Comparison of ENCODE assay signal across 18 cellular contexts in the genomic region with DNA sequence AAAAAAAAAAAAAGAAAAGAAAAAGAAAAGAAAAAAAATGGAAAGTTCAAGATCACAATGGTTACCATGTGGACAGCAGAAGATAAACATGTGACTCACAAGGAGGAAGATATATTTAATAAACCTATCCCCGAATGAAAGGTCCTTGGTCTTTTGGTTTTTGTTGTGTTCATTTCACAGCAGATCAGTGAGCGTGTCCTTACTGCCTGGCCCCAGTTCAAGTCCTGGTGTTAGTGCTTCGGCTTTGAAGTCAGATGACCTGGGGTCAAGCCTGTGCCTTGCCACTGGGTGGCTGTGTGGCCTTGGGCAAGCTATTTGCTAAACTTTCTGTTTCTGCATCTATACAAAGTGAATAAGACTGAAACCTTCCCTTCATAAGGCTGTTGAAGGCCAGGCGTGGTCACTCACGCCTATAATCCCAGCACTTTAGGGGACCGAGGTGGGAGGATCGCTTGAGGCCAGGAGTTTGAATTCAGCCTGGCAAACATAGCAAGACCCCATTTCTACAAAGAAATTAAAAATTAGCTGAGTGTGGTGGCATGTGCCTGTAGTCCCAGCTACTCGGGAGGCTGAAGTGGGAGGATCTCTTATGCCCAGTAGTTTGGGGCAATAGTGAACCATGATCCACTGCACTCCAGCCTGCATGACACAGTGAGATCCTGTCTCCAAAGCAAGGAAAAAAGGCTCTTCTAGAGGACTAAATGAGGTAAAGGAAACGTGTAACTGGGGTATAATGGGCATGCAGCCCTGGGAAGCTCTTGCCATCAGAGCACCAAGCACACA.
DNase-seq lines count a peak whose midpoint lies in the region; ATAC-seq and TF ChIP-seq lines count a peak whose summit lies in the region.
"Had no signal": no experiment of that assay in that cellular context is flagged by ENCODE, and none has a peak within 500 bp of the region (broad histone marks: within the 10 kb centered on the region; RNA-seq: fewer than 3 reads in every experiment).

No MANE protein-coding gene starts in this region.

- peaks cover 10% of the 10 kb centered on the region for H3K4me1 Mint-ChIP-seq in WTC11
- H3K4me1 Mint-ChIP-seq: activated naive CD8-positive, alpha-beta T cell treated with anti-CD3 and anti-CD28 coated beads, Interleukin-2, amount 10 ng/mL, durations not matched to agents 7 days and 5 days had no signal

- no peak overlapping the region for H3K4me3 Mint-ChIP-seq in WTC11
- H3K4me3 Mint-ChIP-seq: activated naive CD8-positive, alpha-beta T cell treated with anti-CD3 and anti-CD28 coated beads, Interleukin-2, amount 10 ng/mL, durations not matched to agents 7 days and 5 days; activated T-cell treated with anti-CD3 and anti-CD28 coated beads, Interleukin-2, amount 50 U/mL, for 24 hours; B cell; naive B cell had no signal

- TF ChIP-seq CTCF in WTC11 (IDR thresholded peaks at IDR 0.05) (no peak), foreskin keratinocyte (conservative IDR thresholded peaks at IDR 0.05) (no peak)

- H3K27me3 ChIP-seq in foreskin keratinocyte: no peaks in the 10 kb centered on the region

- H3K4me1 ChIP-seq in foreskin keratinocyte: no peaks in the 10 kb centered on the region

- no peak overlapping the region for H3K27ac Mint-ChIP-seq in WTC11
- H3K27ac Mint-ChIP-seq: activated naive CD8-positive, alpha-beta T cell treated with anti-CD3 and anti-CD28 coated beads, Interleukin-2, amount 10 ng/mL, durations not matched to agents 7 days and 5 days; activated T-cell treated with anti-CD3 and anti-CD28 coated beads, Interleukin-2, amount 50 U/mL, for 24 hours; B cell had no signal

- H3K36me3 Mint-ChIP-seq in WTC11: no peaks in the 10 kb centered on the region
- H3K36me3 Mint-ChIP-seq: activated naive CD8-positive, alpha-beta T cell treated with anti-CD3 and anti-CD28 coated beads, Interleukin-2, amount 10 ng/mL, durations not matched to agents 7 days and 5 days had no signal

- no peaks in the 10 kb centered on the region; the same call in 1 of the 2 replicates for H3K9me3 Mint-ChIP-seq in WTC11
- H3K9me3 Mint-ChIP-seq: activated naive CD8-positive, alpha-beta T cell treated with anti-CD3 and anti-CD28 coated beads, Interleukin-2, amount 10 ng/mL, durations not matched to agents 7 days and 5 days; naive B cell had no signal

- POLR2A ChIA-PET in WTC11 (lab: Charles Lee): interaction anchor here (0.7 kb wide), 1 partner anchor 409 kb away, joined by 3 read pairs; no protein-coding TSS in a partner anchor

- CTCF ChIA-PET in WTC11 (lab: Charles Lee): no interaction called here

- no peak overlapping the region for H3K27ac ChIP-seq in foreskin keratinocyte
- H3K27ac ChIP-seq: SK-N-MC had no signal

- H3K27me3 Mint-ChIP-seq in WTC11 (ENCODE audit: low read depth): no peaks in the 10 kb centered on the region
- H3K27me3 Mint-ChIP-seq: activated naive CD8-positive, alpha-beta T cell treated with anti-CD3 and anti-CD28 coated beads, Interleukin-2, amount 10 ng/mL, durations not matched to agents 7 days and 5 days; activated T-cell treated with anti-CD3 and anti-CD28 coated beads, Interleukin-2, amount 50 U/mL, for 24 hours had no signal

- DNase-seq in EH (ENCODE audit: low read depth) (peak; percentile 47), WTC11 (ENCODE audit: low spot score) (no peak), foreskin keratinocyte (no peak), pulmonary artery endothelial cell (ENCODE audit: low read depth, low spot score) (peak; percentile 11), T-helper 2 cell (no peak)
- DNase-seq: activated CD4-positive, alpha-beta T cell treated with anti-CD3 and anti-CD28 coated beads, Interleukin-2, amount 50 U/mL, for 48 hours; activated naive CD8-positive, alpha-beta T cell treated with anti-CD3 and anti-CD28 coated beads, Interleukin-2, amount 10 ng/mL, durations not matched to agents 7 days and 5 days; activated T-cell treated with anti-CD3 and anti-CD28 coated beads, Interleukin-2, amount 50 U/mL, for 24 hours; DMS 273 treated with DMSO at 0.1 percent for 48 hours; naive B cell; NCI-H146; NCI-H510A treated with DMSO at 0.1 percent for 48 hours; posterior cingulate gyrus had no signal

- ATAC-seq in WTC11: 0 out of 2 replicates have a peak, but pooled peaks have one; percentile 26
- ATAC-seq in foreskin keratinocyte: peak; percentile 24
- ATAC-seq in HG02571 (IDR thresholded peaks at IDR 0.05; ENCODE audit: unreplicated experiment): no peak
- ATAC-seq in GM18907 (IDR thresholded peaks at IDR 0.05; ENCODE audit: unreplicated experiment): no peak
- no peak for ATAC-seq in HG02759 (IDR thresholded peaks at IDR 0.05; ENCODE audit: unreplicated experiment)

TF ChIP-seq in WTC11, 78 proteins besides CTCF, POLR2A, EP300 and RAD21:
- no peak for TF ChIP-seq NFATC4 (CRISPR knock-in tag; IDR thresholded peaks at IDR 0.05)
- TF ChIP-seq NFE2L1 (CRISPR knock-in tag; IDR thresholded peaks at IDR 0.05): no peak
- no peak for TF ChIP-seq CBFB (CRISPR knock-in tag; IDR thresholded peaks at IDR 0.05; ENCODE audit: low read depth)
- TF ChIP-seq, protein P1, sequence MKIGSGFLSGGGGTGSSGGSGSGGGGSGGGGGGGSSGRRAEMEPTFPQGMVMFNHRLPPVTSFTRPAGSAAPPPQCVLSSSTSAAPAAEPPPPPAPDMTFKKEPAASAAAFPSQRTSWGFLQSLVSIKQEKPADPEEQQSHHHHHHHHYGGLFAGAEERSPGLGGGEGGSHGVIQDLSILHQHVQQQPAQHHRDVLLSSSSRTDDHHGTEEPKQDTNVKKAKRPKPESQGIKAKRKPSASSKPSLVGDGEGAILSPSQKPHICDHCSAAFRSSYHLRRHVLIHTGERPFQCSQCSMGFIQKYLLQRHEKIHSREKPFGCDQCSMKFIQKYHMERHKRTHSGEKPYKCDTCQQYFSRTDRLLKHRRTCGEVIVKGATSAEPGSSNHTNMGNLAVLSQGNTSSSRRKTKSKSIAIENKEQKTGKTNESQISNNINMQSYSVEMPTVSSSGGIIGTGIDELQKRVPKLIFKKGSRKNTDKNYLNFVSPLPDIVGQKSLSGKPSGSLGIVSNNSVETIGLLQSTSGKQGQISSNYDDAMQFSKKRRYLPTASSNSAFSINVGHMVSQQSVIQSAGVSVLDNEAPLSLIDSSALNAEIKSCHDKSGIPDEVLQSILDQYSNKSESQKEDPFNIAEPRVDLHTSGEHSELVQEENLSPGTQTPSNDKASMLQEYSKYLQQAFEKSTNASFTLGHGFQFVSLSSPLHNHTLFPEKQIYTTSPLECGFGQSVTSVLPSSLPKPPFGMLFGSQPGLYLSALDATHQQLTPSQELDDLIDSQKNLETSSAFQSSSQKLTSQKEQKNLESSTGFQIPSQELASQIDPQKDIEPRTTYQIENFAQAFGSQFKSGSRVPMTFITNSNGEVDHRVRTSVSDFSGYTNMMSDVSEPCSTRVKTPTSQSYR (CRISPR knock-in tag; IDR thresholded peaks at IDR 0.05): no peak
- TF ChIP-seq, protein P2, sequence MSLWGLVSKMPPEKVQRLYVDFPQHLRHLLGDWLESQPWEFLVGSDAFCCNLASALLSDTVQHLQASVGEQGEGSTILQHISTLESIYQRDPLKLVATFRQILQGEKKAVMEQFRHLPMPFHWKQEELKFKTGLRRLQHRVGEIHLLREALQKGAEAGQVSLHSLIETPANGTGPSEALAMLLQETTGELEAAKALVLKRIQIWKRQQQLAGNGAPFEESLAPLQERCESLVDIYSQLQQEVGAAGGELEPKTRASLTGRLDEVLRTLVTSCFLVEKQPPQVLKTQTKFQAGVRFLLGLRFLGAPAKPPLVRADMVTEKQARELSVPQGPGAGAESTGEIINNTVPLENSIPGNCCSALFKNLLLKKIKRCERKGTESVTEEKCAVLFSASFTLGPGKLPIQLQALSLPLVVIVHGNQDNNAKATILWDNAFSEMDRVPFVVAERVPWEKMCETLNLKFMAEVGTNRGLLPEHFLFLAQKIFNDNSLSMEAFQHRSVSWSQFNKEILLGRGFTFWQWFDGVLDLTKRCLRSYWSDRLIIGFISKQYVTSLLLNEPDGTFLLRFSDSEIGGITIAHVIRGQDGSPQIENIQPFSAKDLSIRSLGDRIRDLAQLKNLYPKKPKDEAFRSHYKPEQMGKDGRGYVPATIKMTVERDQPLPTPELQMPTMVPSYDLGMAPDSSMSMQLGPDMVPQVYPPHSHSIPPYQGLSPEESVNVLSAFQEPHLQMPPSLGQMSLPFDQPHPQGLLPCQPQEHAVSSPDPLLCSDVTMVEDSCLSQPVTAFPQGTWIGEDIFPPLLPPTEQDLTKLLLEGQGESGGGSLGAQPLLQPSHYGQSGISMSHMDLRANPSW (CRISPR knock-in tag; conservative IDR thresholded peaks at IDR 0.05; ENCODE audit: low read depth): no peak

Comparison
In these comparisons a context has a peak if more than half of its experiments do, and no peak if none do; other contexts are left out.
1. DNase-seq: peak in EH (single experiment) and pulmonary artery endothelial cell (single experiment); none in WTC11 (single experiment), foreskin keratinocyte (0 of 2) and T-helper 2 cell (0 of 5).
2. ATAC-seq: peak in WTC11 (single experiment) and foreskin keratinocyte (single experiment); none in HG02571 (single experiment), GM18907 (single experiment) and HG02759 (single experiment).